In genomic region chr12:90149453-90149852, GRCh38 we compare ENCODE assay signal across 36 cellular contexts.
DNase-seq lines count a peak whose midpoint lies in the region; ATAC-seq, FAIRE-seq and TF ChIP-seq lines count a peak whose summit lies in the region.
"Had no signal": no experiment of that assay in that cellular context is flagged by ENCODE, and none has a peak within 500 bp of the region (broad histone marks: within the 10 kb centered on the region; RNA-seq: fewer than 3 reads in every experiment).

No MANE protein-coding gene starts in this region.

- no peak overlapping the region for H4K8ac ChIP-seq in IMR-90 (ENCODE audit: low read depth in 2 of 2, low read length in 2 of 2)

- no peak overlapping the region for H3K27ac Mint-ChIP-seq in activated CD4-positive, alpha-beta memory T cell treated with anti-CD3 and anti-CD28 coated beads, Interleukin-2, amount 10 ng/mL, durations not matched to agents 7 days and 5 days
- H3K27ac Mint-ChIP-seq in activated CD4-positive, alpha-beta T cell treated with anti-CD3 and anti-CD28 coated beads, Interleukin-2, amount 10 ng/mL, durations not matched to agents 7 days and 5 days, result no peak overlapping the region
- H3K27ac Mint-ChIP-seq: B cell; CD14-positive monocyte; CD4-positive, alpha-beta memory T cell; CD4-positive, alpha-beta T cell; CD4-positive, CD25-positive, alpha-beta regulatory T cell; CD8-positive, alpha-beta memory T cell; CD8-positive, alpha-beta T cell had no signal

- no peak overlapping the region for H3K56ac ChIP-seq in IMR-90 (ENCODE audit: extremely low read depth, insufficient read depth, low read length)

- H3K23ac ChIP-seq in IMR-90 (ENCODE audit: low read depth, low read length), result no peak overlapping the region

- H3K9me1 ChIP-seq in IMR-90 (ENCODE audit: insufficient read depth, low read length) (no peaks in the 10 kb centered on the region), K562 (ENCODE audit: control insufficient read depth, insufficient read depth, low read length) (no peaks in the 10 kb centered on the region)

- no peak overlapping the region for H2BK120ac ChIP-seq in IMR-90 (ENCODE audit: low read depth, low read length)

- H2AK5ac ChIP-seq in IMR-90 (ENCODE audit: low read depth, low read length), result no peak overlapping the region

- BruUV-seq in HepG2 (replicated peaks; lab: Mats Ljungman, UMichigan) (no TSS peak), IMR-90 (replicated peaks; lab: Mats Ljungman, UMichigan) (no TSS peak), K562 (replicated peaks; lab: Mats Ljungman, UMichigan) (no TSS peak)

- H3K79me2 ChIP-seq in HepG2 (ENCODE audit: insufficient read depth, low read length) (no peaks in the 10 kb centered on the region), K562 (ENCODE audit: control insufficient read depth, insufficient read depth, low read length) (no peaks in the 10 kb centered on the region)

- no peak overlapping the region for H3K18ac ChIP-seq in IMR-90 (ENCODE audit: low read depth, low read length)

- H3K4me2 ChIP-seq in HepG2 (ENCODE audit: low read depth, low read length), result no peak overlapping the region
- no peak overlapping the region for H3K4me2 ChIP-seq in A549
- no peak overlapping the region for H3K4me2 ChIP-seq in IMR-90 (ENCODE audit: low read depth, low read length)
- no peak overlapping the region for H3K4me2 ChIP-seq in K562 (ENCODE audit: insufficient read depth, low read length)
- H3K4me2 ChIP-seq: BLaER1; BLaER1 treated with 17β-estradiol and CSF1 and Interleukin-3, amounts not matched to agents 10 nM and 100 nM had no signal

- TF ChIP-seq POLR2A in HepG2 (IDR thresholded peaks at IDR 0.05; ENCODE audit: insufficient read depth in 1 of 2, low read depth in 2 of 2, low read length in 2 of 2), result no peak
- no peak for TF ChIP-seq POLR2A in right lobe of liver (IDR thresholded peaks at IDR 0.05)
- no peak for TF ChIP-seq POLR2A in A549 (IDR thresholded peaks at IDR 0.05; ENCODE audit: low read length)
- no peak for TF ChIP-seq POLR2A in IMR-90 (IDR thresholded peaks at IDR 0.05; ENCODE audit: low read depth, low read length)
- no peak for TF ChIP-seq POLR2A in K562 (conservative IDR thresholded peaks at IDR 0.05)

- H3K14ac ChIP-seq in IMR-90 (replicated peaks; ENCODE audit: low read depth, low read length), result no peak overlapping the region

- no peak overlapping the region for H2BK20ac ChIP-seq in IMR-90 (ENCODE audit: low read depth, low read length)

- H3K4me3 Mint-ChIP-seq in activated CD4-positive, alpha-beta memory T cell treated with anti-CD3 and anti-CD28 coated beads, Interleukin-2, amount 10 ng/mL, durations not matched to agents 7 days and 5 days, result no peak overlapping the region
- H3K4me3 Mint-ChIP-seq in activated CD4-positive, alpha-beta T cell treated with anti-CD3 and anti-CD28 coated beads, Interleukin-2, amount 10 ng/mL, durations not matched to agents 7 days and 5 days, result no peak overlapping the region
- H3K4me3 Mint-ChIP-seq: B cell; CD14-positive monocyte; CD4-positive, alpha-beta memory T cell; CD4-positive, alpha-beta T cell; CD4-positive, CD25-positive, alpha-beta regulatory T cell; CD8-positive, alpha-beta memory T cell; CD8-positive, alpha-beta T cell had no signal

- peaks cover 6% of the 10 kb centered on the region for H3K9me3 Mint-ChIP-seq in activated CD4-positive, alpha-beta memory T cell treated with anti-CD3 and anti-CD28 coated beads, Interleukin-2, amount 10 ng/mL, durations not matched to agents 7 days and 5 days
- H3K9me3 Mint-ChIP-seq in activated CD4-positive, alpha-beta T cell treated with anti-CD3 and anti-CD28 coated beads, Interleukin-2, amount 10 ng/mL, durations not matched to agents 7 days and 5 days, result peaks cover 3% of the 10 kb centered on the region
- H3K9me3 Mint-ChIP-seq: CD4-positive, alpha-beta T cell; CD8-positive, alpha-beta T cell had no signal

- H2AFZ ChIP-seq in HepG2 (ENCODE audit: low read length) (no peak overlapping the region), IMR-90 (replicated peaks; ENCODE audit: low read length, poor library complexity) (no peak overlapping the region), K562 (ENCODE audit: low read depth, low read length) (no peak overlapping the region)

- H4K91ac ChIP-seq in IMR-90 (ENCODE audit: insufficient read depth, low read depth, low read length), result no peak overlapping the region

- H3K27ac ChIP-seq in HepG2 (ENCODE audit: extremely low read length, insufficient read depth, low read length), result no peak overlapping the region
- H3K27ac ChIP-seq in right lobe of liver, result no peak overlapping the region
- no peak overlapping the region for H3K27ac ChIP-seq in A549
- H3K27ac ChIP-seq in IMR-90 (ENCODE audit: insufficient read depth, low read length), result no peak overlapping the region
- H3K27ac ChIP-seq in K562 (ENCODE audit: extremely low read depth, low read depth, low read length), result no peak overlapping the region
- H3K27ac ChIP-seq: 22Rv1; BLaER1; BLaER1 treated with 17β-estradiol and CSF1 and Interleukin-3, amounts not matched to agents 10 nM and 100 nM; C4-2B had no signal

- no peak overlapping the region for H2BK15ac ChIP-seq in IMR-90 (ENCODE audit: low read depth, low read length)

- intact Hi-C loops in HepG2 (cut with micrococcal nuclease; ENCODE audit: unreplicated experiment) (no loop called here), right lobe of liver (cut with DNase I) (no loop called here), IMR-90 (cut with micrococcal nuclease) (no loop called here), K562 (cut with micrococcal nuclease) (no loop called here)

- H3K4me3 ChIP-seq in HepG2 (replicated peaks in 1 of 3; ENCODE audit: insufficient read depth in 1 of 3, low read depth in 2 of 3, low read length in 3 of 3), result no peak overlapping the region
- H3K4me3 ChIP-seq in right lobe of liver, result no peak overlapping the region
- H3K4me3 ChIP-seq in A549, result no peak overlapping the region
- H3K4me3 ChIP-seq in IMR-90 (ENCODE audit: insufficient read depth, low read depth, low read length), result no peak overlapping the region
- H3K4me3 ChIP-seq in K562, result no peak overlapping the region
- H3K4me3 ChIP-seq: BLaER1; BLaER1 treated with 17β-estradiol and CSF1 and Interleukin-3, amounts not matched to agents 10 nM and 100 nM had no signal

- CTCF ChIA-PET in HepG2 (lab: Yijun Ruan, JAX; ENCODE audit: low intra/inter-chr PET ratio, low total read pairs), result no interaction called here
- CTCF ChIA-PET in A549 (lab: Yijun Ruan, JAX), result no interaction called here
- CTCF ChIA-PET in IMR-90 (lab: Yijun Ruan, JAX), result interaction anchor here (0.7 to 1.1 kb wide), 2 partner anchors 10 to 351 kb away, joined by 3 read pairs; no protein-coding TSS in a partner anchor
- CTCF ChIA-PET in K562 (lab: Yijun Ruan, JAX; ENCODE audit: low intra/inter-chr PET ratio), result no interaction called here
- CTCF ChIA-PET in activated CD4-positive, alpha-beta memory T cell treated with anti-CD3 and anti-CD28 coated beads, Interleukin-2, amount 10 ng/mL, durations not matched to agents 7 days and 5 days (lab: Charles Lee), result no interaction called here
- CTCF ChIA-PET in activated CD4-positive, alpha-beta T cell treated with anti-CD3 and anti-CD28 coated beads, Interleukin-2, amount 10 ng/mL, durations not matched to agents 7 days and 5 days (lab: Charles Lee), result no interaction called here

- H3K27me3 Mint-ChIP-seq in activated CD4-positive, alpha-beta memory T cell treated with anti-CD3 and anti-CD28 coated beads, Interleukin-2, amount 10 ng/mL, durations not matched to agents 7 days and 5 days, result no peaks in the 10 kb centered on the region
- no peaks in the 10 kb centered on the region for H3K27me3 Mint-ChIP-seq in activated CD4-positive, alpha-beta T cell treated with anti-CD3 and anti-CD28 coated beads, Interleukin-2, amount 10 ng/mL, durations not matched to agents 7 days and 5 days

- 38% methylated on average over 1 of the region's 1 CpG for WGBS in HepG2 (ENCODE audit: low lambda C conversion rate)
- 62% methylated on average over 1 of the region's 1 CpG for WGBS in right lobe of liver (ENCODE audit: insufficient coverage, low coverage, low lambda C conversion rate, missing lambda C conversion rate)
- WGBS in A549 (ENCODE audit: missing lambda C conversion rate), result 90% methylated on average over 1 of the region's 1 CpG
- WGBS in IMR-90 (ENCODE audit: extremely low coverage in 2 of 2, insufficient read length in 1 of 2), 2 experiments, result no CpG with 5 or more reads among the region's 1 CpG
- WGBS in K562 (ENCODE audit: insufficient coverage, low coverage, missing lambda C conversion rate), result 0% methylated on average over 1 of the region's 1 CpG

- TF ChIP-seq CTCF in HepG2 (CRISPR knock-in tag; IDR thresholded peaks at IDR 0.05), result no peak
- TF ChIP-seq CTCF in right lobe of liver (IDR thresholded peaks at IDR 0.05), result no peak
- no peak for TF ChIP-seq CTCF in A549 (IDR thresholded peaks at IDR 0.05)
- TF ChIP-seq CTCF in IMR-90 (conservative IDR thresholded peaks at IDR 0.05; ENCODE audit: low read depth, low read length), result no peak
- TF ChIP-seq CTCF in K562 (IDR thresholded peaks at IDR 0.05 in 2 of 3, conservative IDR thresholded peaks at IDR 0.05 in 1 of 3; ENCODE audit: insufficient read depth in 2 of 3, low read depth in 1 of 3, low read length in 3 of 3), result no peak

- H4K20me1 ChIP-seq in HepG2 (ENCODE audit: insufficient read depth, low read length), result no peaks in the 10 kb centered on the region
- no peaks in the 10 kb centered on the region for H4K20me1 ChIP-seq in IMR-90 (ENCODE audit: insufficient read depth, low read length)
- no peaks in the 10 kb centered on the region for H4K20me1 ChIP-seq in K562 (replicated peaks; ENCODE audit: control insufficient read depth, insufficient read depth, low read length)
- H4K20me1 ChIP-seq: BLaER1; BLaER1 treated with 17β-estradiol and CSF1 and Interleukin-3, amounts not matched to agents 10 nM and 100 nM had no signal

- H3K36me3 Mint-ChIP-seq in activated CD4-positive, alpha-beta memory T cell treated with anti-CD3 and anti-CD28 coated beads, Interleukin-2, amount 10 ng/mL, durations not matched to agents 7 days and 5 days (ENCODE audit: low read depth), result no peaks in the 10 kb centered on the region
- no peaks in the 10 kb centered on the region for H3K36me3 Mint-ChIP-seq in activated CD4-positive, alpha-beta T cell treated with anti-CD3 and anti-CD28 coated beads, Interleukin-2, amount 10 ng/mL, durations not matched to agents 7 days and 5 days (ENCODE audit: low read depth)
- H3K36me3 Mint-ChIP-seq: CD14-positive monocyte; CD4-positive, CD25-positive, alpha-beta regulatory T cell; CD8-positive, alpha-beta T cell had no signal

- TF ChIP-seq RAD21 in HepG2 (CRISPR knock-in tag; IDR thresholded peaks at IDR 0.05) (no peak), A549 (conservative IDR thresholded peaks at IDR 0.05 in 1 of 2, IDR thresholded peaks at IDR 0.05 in 1 of 2) (no peak), IMR-90 (IDR thresholded peaks at IDR 0.05; ENCODE audit: low read length) (no peak), K562 (CRISPR knock-in tag; conservative IDR thresholded peaks at IDR 0.05 in 1 of 2, IDR thresholded peaks at IDR 0.05 in 1 of 2) (no peak)

- H3K9ac ChIP-seq in HepG2 (ENCODE audit: insufficient read depth, low read depth, low read length), result no peak overlapping the region
- H3K9ac ChIP-seq in IMR-90 (ENCODE audit: low read depth, low read length), result no peak overlapping the region
- H3K9ac ChIP-seq in K562 (ENCODE audit: insufficient read depth in 1 of 2, low read depth in 2 of 2, low read length in 2 of 2), result no peak overlapping the region
- H3K9ac ChIP-seq: BLaER1; BLaER1 treated with 17β-estradiol and CSF1 and Interleukin-3, amounts not matched to agents 10 nM and 100 nM had no signal

- H3K4me1 ChIP-seq in HepG2 (ENCODE audit: insufficient read depth, low read length) (no peaks in the 10 kb centered on the region), right lobe of liver (no peaks in the 10 kb centered on the region), A549 (no peaks in the 10 kb centered on the region), IMR-90 (ENCODE audit: control insufficient read depth, insufficient read depth, low read length) (no peaks in the 10 kb centered on the region), K562 (replicated peaks in 1 of 2; ENCODE audit: control insufficient read depth in 2 of 2, insufficient read depth in 2 of 2, low read length in 2 of 2) (no peaks in the 10 kb centered on the region)
- H3K4me1 ChIP-seq: Caco-2 had no signal

- DNase-seq in HepG2 (ENCODE audit: low spot score) (no peak), right lobe of liver (no peak), A549 (ENCODE audit: low read depth in 1 of 2, low spot score in 1 of 2) (no peak), IMR-90 (no peak), K562 (ENCODE audit: extremely low read depth in 1 of 4, low spot score in 3 of 4) (no peak), amygdala (lab: John Stamatoyannopoulos, UW) (no peak)
- DNase-seq in activated CD4-positive, alpha-beta memory T cell treated with anti-CD3 and anti-CD28 coated beads, Interleukin-2, amount 10 ng/mL, durations not matched to agents 7 days and 5 days, result no peak
- no peak for DNase-seq in activated CD4-positive, alpha-beta T cell treated with anti-CD3 and anti-CD28 coated beads, Interleukin-2, amount 10 ng/mL, durations not matched to agents 7 days and 5 days
- DNase-seq: 8988T; ACHN; AML-193; BE2C; C1 segment of cervical spinal cord; Caco-2; Calu3; CD4-positive, alpha-beta memory T cell; CD4-positive, alpha-beta T cell; CD4-positive, CD25-positive, alpha-beta regulatory T cell; CD8-positive, alpha-beta memory T cell; CD8-positive, alpha-beta T cell; COR-L47; DMS 273 treated with DMSO at 0.1 percent for 48 hours; DMS153; DMS53; DMS79; DMS79 treated with DMSO at 0.1 percent for 48 hours; DND-41; EL had no signal

- TF ChIP-seq EP300 in HepG2 (IDR thresholded peaks at IDR 0.05; ENCODE audit: low read depth in 2 of 2, low read length in 2 of 2) (no peak), HepG2 (CRISPR knock-in tag; IDR thresholded peaks at IDR 0.05; ENCODE audit: borderline replicate concordance) (no peak), A549 (IDR thresholded peaks at IDR 0.05) (no peak), K562 (IDR thresholded peaks at IDR 0.05; ENCODE audit: low read length) (no peak)

- dilution Hi-C loops in IMR-90 (cut with HindIII; ENCODE audit: low sequenced_read_pairs, unreplicated experiment), result no loop called here

- FAIRE-seq in HepG2 (lab: Jason Lieb, UNC) (no peak), A549 (lab: Jason Lieb, UNC) (no peak), K562 (lab: Jason Lieb, UNC) (no peak)
- FAIRE-seq: A204.1, D721Med had no signal

- POLR2A ChIA-PET in HepG2 (lab: Yijun Ruan, JAX) (no interaction called here), A549 (lab: Yijun Ruan, JAX) (no interaction called here), IMR-90 (lab: Charles Lee; ENCODE audit: unreplicated experiment) (no interaction called here), K562 (lab: Yijun Ruan, JAX) (no interaction called here)
- POLR2A ChIA-PET in activated CD4-positive, alpha-beta memory T cell treated with anti-CD3 and anti-CD28 coated beads, Interleukin-2, amount 10 ng/mL, durations not matched to agents 7 days and 5 days (lab: Charles Lee), result no interaction called here
- POLR2A ChIA-PET in activated CD4-positive, alpha-beta T cell treated with anti-CD3 and anti-CD28 coated beads, Interleukin-2, amount 10 ng/mL, durations not matched to agents 7 days and 5 days (lab: Charles Lee), result no interaction called here

- H2BK5ac ChIP-seq in IMR-90 (ENCODE audit: low read depth, low read length, poor library complexity, severe bottlenecking), result no peak overlapping the region

- no peaks in the 10 kb centered on the region for H3K27me3 ChIP-seq in HepG2 (ENCODE audit: control insufficient read depth in 1 of 2, insufficient read depth in 2 of 2, low read length in 2 of 2)
- H3K27me3 ChIP-seq in right lobe of liver, result no peaks in the 10 kb centered on the region
- no peaks in the 10 kb centered on the region for H3K27me3 ChIP-seq in IMR-90 (ENCODE audit: control insufficient read depth, insufficient read depth, low read length)
- H3K27me3 ChIP-seq in K562 (ENCODE audit: control insufficient read depth in 2 of 2, insufficient read depth in 2 of 2, low read length in 2 of 2), result no peaks in the 10 kb centered on the region
- H3K27me3 ChIP-seq: BE2C; BLaER1; BLaER1 treated with 17β-estradiol and CSF1 and Interleukin-3, amounts not matched to agents 10 nM and 100 nM had no signal

- H3K9me3 ChIP-seq in HepG2 (ENCODE audit: low read length) (peaks cover 28% of the 10 kb centered on the region), right lobe of liver (no peaks in the 10 kb centered on the region), A549 (no peaks in the 10 kb centered on the region), IMR-90 (ENCODE audit: control insufficient read depth, insufficient read depth, low read length) (no peaks in the 10 kb centered on the region), K562 (replicated peaks; ENCODE audit: control insufficient read depth, insufficient read depth, low read depth, low read length) (no peaks in the 10 kb centered on the region)
- H3K9me3 ChIP-seq: BE2C, BLaER1, Caco-2 had no signal

- no peak overlapping the region for H2AK9ac ChIP-seq in IMR-90 (replicated peaks; ENCODE audit: low read depth, low read length, poor library complexity)

- H3K4ac ChIP-seq in IMR-90 (ENCODE audit: low read depth, low read length), result no peak overlapping the region

- H4K5ac ChIP-seq in IMR-90 (ENCODE audit: low read depth, low read length), result no peak overlapping the region

- ATAC-seq in HepG2 (no peak), right lobe of liver (no peak), A549 (no peak), IMR-90 (ENCODE audit: low read depth) (no peak), K562 (no peak)
- ATAC-seq: CD8-positive, alpha-beta T cell had no signal

- no peaks in the 10 kb centered on the region for H3K79me1 ChIP-seq in IMR-90 (ENCODE audit: low read depth in 1 of 2, low read length in 2 of 2)

- H3K4me1 Mint-ChIP-seq in activated CD4-positive, alpha-beta memory T cell treated with anti-CD3 and anti-CD28 coated beads, Interleukin-2, amount 10 ng/mL, durations not matched to agents 7 days and 5 days, result no peaks in the 10 kb centered on the region
- peaks cover 6% of the 10 kb centered on the region for H3K4me1 Mint-ChIP-seq in activated CD4-positive, alpha-beta T cell treated with anti-CD3 and anti-CD28 coated beads, Interleukin-2, amount 10 ng/mL, durations not matched to agents 7 days and 5 days
- H3K4me1 Mint-ChIP-seq: B cell, CD14-positive monocyte had no signal

- H3K36me3 ChIP-seq in HepG2 (replicated peaks in 1 of 2; ENCODE audit: control insufficient read depth in 1 of 2, insufficient read depth in 2 of 2, low read length in 2 of 2), result no peaks in the 10 kb centered on the region
- H3K36me3 ChIP-seq in right lobe of liver, result no peaks in the 10 kb centered on the region
- no peaks in the 10 kb centered on the region for H3K36me3 ChIP-seq in IMR-90 (ENCODE audit: control insufficient read depth, insufficient read depth, low read length)
- no peaks in the 10 kb centered on the region for H3K36me3 ChIP-seq in K562 (ENCODE audit: control insufficient read depth, insufficient read depth, low read length)
- H3K36me3 ChIP-seq: BE2C; BLaER1; BLaER1 treated with 17β-estradiol and CSF1 and Interleukin-3, amounts not matched to agents 10 nM and 100 nM had no signal

- in situ Hi-C loops in HepG2 (cut with HindIII; ENCODE audit: extremely low pct_ligation_motif_present, low pct_unique_long_range_greater_than_20kb), result no loop called here
- in situ Hi-C loops in IMR-90 (cut with MboI; ENCODE audit: low sequenced_read_pairs), result no loop called here
- in situ Hi-C loops in K562 (cut with MboI), result no loop called here

Comparison
In these comparisons a context has a peak if more than half of its experiments do, and no peak if none do; other contexts are left out.
1. Of the 241 proteins assayed by ChIP-seq in both HepG2 and K562: peak only in HepG2: MAFF and MAFK; only in K562: none; in both: none; in neither: 239.